Comparison of ENCODE assay signal across 8 cellular contexts in genomic region chr3:155744626-155745324, GRCh38. TPM values are rescaled to one million over a fixed set of nuclear protein-coding genes. Genes with fewer than 3 reads are reported as not detected.
DNase-seq lines count a peak whose midpoint lies in the region; ATAC-seq lines count a peak whose summit lies in the region.

Gene PLCH1, minus strand, starts transcription at chr3:155745071. Its CDS starts 40,847 bp downstream, at chr3:155704224.

- H3K27ac ChIP-seq in aorta (ENCODE audit: low read depth in 1 of 2, low read length in 2 of 2) = no peak within 1 kb of the TSS

- H3K36me3 Mint-ChIP-seq in activated naive CD8-positive, alpha-beta T cell = no peaks in the 10 kb centered on the region

- no peaks in the 10 kb centered on the region for H3K27me3 ChIP-seq in aorta (ENCODE audit: control insufficient read depth in 1 of 2, insufficient read depth in 2 of 2, low read length in 1 of 2)

- WGBS in aorta, 2 donors = 0 to 1% methylated on average over 33 of the region's 33 CpGs

- H3K27me3 Mint-ChIP-seq in activated naive CD8-positive, alpha-beta T cell = peaks cover 18% of the 10 kb centered on the region

- peak within 1 kb of the TSS; percentile 90 for H3K4me3 Mint-ChIP-seq in activated naive CD8-positive, alpha-beta T cell

- no peaks in the 10 kb centered on the region for H3K36me3 ChIP-seq in aorta (ENCODE audit: control insufficient read depth in 1 of 2, insufficient read depth in 2 of 2, low read length in 1 of 2)

- H3K9me3 ChIP-seq in aorta (ENCODE audit: control insufficient read depth, low read length) = no peaks in the 10 kb centered on the region

- ATAC-seq in GM21723 (IDR thresholded peaks at IDR 0.05; ENCODE audit: unreplicated experiment) = peak; percentile 69
- peak; percentile 87 for ATAC-seq in aorta (ENCODE audit: low FRiP score)

- peak; percentile 96 for DNase-seq in DMS 273 (lab: John Stamatoyannopoulos, UW; ENCODE audit: unreplicated experiment)
- peak; percentile 26 for DNase-seq in LHCN-M2 (ENCODE audit: low read depth)
- DNase-seq in RPMI8226 = peak; percentile 66
- peak; percentile 46 to 87 (median 72) for DNase-seq in head of caudate nucleus
- peak in 53 of 56 donors; percentile 6 to 76 (median 43) for DNase-seq in nucleus accumbens (lab: John Stamatoyannopoulos, UW)
- DNase-seq in aorta = peak; percentile 78 to 89

- H3K4me1 ChIP-seq in aorta (ENCODE audit: control insufficient read depth in 1 of 2, insufficient read depth in 2 of 2, low read length in 2 of 2) = no peaks in the 10 kb centered on the region

- no peaks in the 10 kb centered on the region for H3K9me3 Mint-ChIP-seq in activated naive CD8-positive, alpha-beta T cell (ENCODE audit: low read depth)

- no peak within 1 kb of the TSS for H3K27ac Mint-ChIP-seq in activated naive CD8-positive, alpha-beta T cell

- intact Hi-C loops in head of caudate nucleus (cut with DNase I) = no loop called here
- intact Hi-C loops in aorta (cut with DNase I) = no loop called here

- H3K4me1 Mint-ChIP-seq in activated naive CD8-positive, alpha-beta T cell (ENCODE audit: low read depth) = peaks cover 18% of the 10 kb centered on the region

- peak within 1 kb of the TSS; percentile 54 to 69 for H3K4me3 ChIP-seq in aorta (ENCODE audit: low read length in 2 of 2)

RNA-seq across cellular contexts. Expression of gene PLCH1, which starts in this region (rescaled TPM):
- not detected in 2 replicates for total RNA-seq in LHCN-M2 (2014; rRNA removed)
- not detected for polyA plus RNA-seq in LHCN-M2 (2012)
- under 1 TPM in 1 of 2 donors, not detected in 1; 0.57 TPM for total RNA-seq in aorta
- under 1 TPM in 1 of 2 donors, not detected in 1; 0.08 TPM for polyA plus RNA-seq in aorta

Comparison
In these comparisons a context has a peak if more than half of its experiments do, and no peak if none do; other contexts are left out.
1. Peak in DNase-seq in LHCN-M2; RNA of the gene not detected or under 1 TPM.
2. Peak in DNase-seq, ATAC-seq and H3K4me3 ChIP-seq in aorta; RNA of the gene not detected or under 1 TPM.
3. DNase-seq: peak in every context shown above with its lines; median percentile 96 in DMS 273; 84 in aorta; 72 in head of caudate nucleus; 66 in RPMI8226; 43 in nucleus accumbens; 26 in LHCN-M2.